ENCODE assay signal across 15 cellular contexts in genomic region chr16:61730997-61731396, GRCh38.
A peak's percentile ranks its signal among the peaks of the same experiment; 100 is the strongest.
DNase-seq lines count a peak whose midpoint lies in the region; FAIRE-seq and TF ChIP-seq lines count a peak whose summit lies in the region.
"Had no signal": no experiment of that assay in that cellular context is flagged by ENCODE, and none has a peak within 500 bp of the region (broad histone marks: within the 10 kb centered on the region; RNA-seq: fewer than 3 reads in every experiment).

No MANE protein-coding gene starts in this region.

- TF ChIP-seq POLR2A in H1 (IDR thresholded peaks at IDR 0.05; ENCODE audit: control extremely low read depth in 1 of 2, low read depth in 2 of 2, low read length in 2 of 2), result no peak

- H4K5ac ChIP-seq in H1 (ENCODE audit: insufficient read length, low read depth, low read length), result peak overlapping the region; percentile 60

- H3K9me3 ChIP-seq in HUES48 (ENCODE audit: control insufficient read depth, insufficient read depth, low read length) (no peaks in the 10 kb centered on the region), H1 (ENCODE audit: insufficient read depth in 2 of 2, low read depth in 1 of 2, low read length in 1 of 2) (no peaks in the 10 kb centered on the region), iPS-20b (ENCODE audit: insufficient read depth, low read depth, low read length) (no peaks in the 10 kb centered on the region), neuronal stem cell (replicated peaks in 1 of 2; ENCODE audit: control insufficient read depth in 2 of 2, insufficient read depth in 1 of 2, low read depth in 1 of 2, low read length in 2 of 2) (no peaks in the 10 kb centered on the region)
- H3K9me3 ChIP-seq: BE2C had no signal

- peak overlapping the region in 1 of 2 experiments; percentile 12; a peak in 1 of 4 replicates for H3K4me2 ChIP-seq in H1 (ENCODE audit: insufficient read depth in 1 of 2, low read depth in 2 of 2, low read length in 2 of 2)
- no peak overlapping the region for H3K4me2 ChIP-seq in neuronal stem cell (ENCODE audit: insufficient read depth, low read length, poor library complexity, severe bottlenecking)

- no peak overlapping the region for H4K91ac ChIP-seq in H1 (replicated peaks; ENCODE audit: insufficient read length, low read length)
- H4K91ac ChIP-seq in neuronal stem cell (ENCODE audit: low read depth, low read length, poor library complexity), result no peak overlapping the region

- H3K4me3 ChIP-seq in HUES48 (ENCODE audit: low read depth, low read length), result no peak overlapping the region
- H3K4me3 ChIP-seq in H1 (ENCODE audit: extremely low read depth in 1 of 4, insufficient read depth in 2 of 4, low read depth in 3 of 4, low read length in 4 of 4), result no peak overlapping the region; a peak in 1 of 8 replicates
- H3K4me3 ChIP-seq in iPS-20b (ENCODE audit: low read length), result no peak overlapping the region
- no peak overlapping the region for H3K4me3 ChIP-seq in neuronal stem cell (ENCODE audit: low read length in 2 of 2)

- DNase-seq in H1 (ENCODE audit: low read depth in 1 of 2, low spot score in 2 of 2) (peak in 1 of 2 experiments; percentile 9), neuronal stem cell (ENCODE audit: low spot score) (no peak), Kasumi-1 (lab: John Stamatoyannopoulos, UW) (no peak), NCI-H526 (lab: John Stamatoyannopoulos, UW) (no peak), glomerular visceral epithelial cell (ENCODE audit: extremely low spot score) (no peak)
- DNase-seq: BE2C; CD4-positive, alpha-beta memory T cell; DMS79 had no signal

- H3K23ac ChIP-seq in H1 (ENCODE audit: insufficient read length) (no peak overlapping the region), neuronal stem cell (ENCODE audit: low read depth, low read length, poor library complexity) (no peak overlapping the region)

- H3K9ac ChIP-seq in HUES48 (ENCODE audit: low read depth, low read length) (no peak overlapping the region), H1 (replicated peaks in 1 of 4; ENCODE audit: extremely low read depth in 1 of 4, low read depth in 3 of 4, low read length in 3 of 4) (0 out of 7 replicates have a peak overlapping the region, but pooled peaks of 1 of the 4 experiments have one; percentile 11), iPS-20b (ENCODE audit: low read depth, low read length) (peak overlapping the region; percentile 2; the same call in 1 of the 2 replicates), neuronal stem cell (ENCODE audit: low read depth, low read length, poor library complexity) (no peak overlapping the region)

- H2BK12ac ChIP-seq in H1 (ENCODE audit: low read depth, low read length), result no peak overlapping the region
- no peak overlapping the region for H2BK12ac ChIP-seq in neuronal stem cell (ENCODE audit: low read length)

- H2BK120ac ChIP-seq in H1 (replicated peaks; ENCODE audit: low read depth, low read length) (no peak overlapping the region), neuronal stem cell (ENCODE audit: low read depth, low read length) (no peak overlapping the region)

- H3K56ac ChIP-seq in H1 (replicated peaks; ENCODE audit: insufficient read length, low read depth, low read length), result no peak overlapping the region

- H2BK5ac ChIP-seq in H1 (ENCODE audit: low read depth, low read length), result no peak overlapping the region
- no peak overlapping the region for H2BK5ac ChIP-seq in neuronal stem cell (ENCODE audit: low read length)

- no peak for TF ChIP-seq RAD21 in H1 (IDR thresholded peaks at IDR 0.05 in 1 of 2, conservative IDR thresholded peaks at IDR 0.05 in 1 of 2; ENCODE audit: low read depth in 2 of 2, low read length in 2 of 2)

- no peak overlapping the region for H2AK5ac ChIP-seq in H1 (ENCODE audit: low read depth, low read length)
- H2AK5ac ChIP-seq in neuronal stem cell (ENCODE audit: low read depth, low read length), result no peak overlapping the region

- H3K4ac ChIP-seq in H1 (replicated peaks; ENCODE audit: insufficient read length, low read depth, low read length) (no peak overlapping the region), neuronal stem cell (ENCODE audit: low read length) (no peak overlapping the region)

- no peak for TF ChIP-seq EP300 in H1 (IDR thresholded peaks at IDR 0.05; ENCODE audit: borderline replicate concordance in 1 of 2, low read depth in 2 of 2, low read length in 2 of 2)

- H3K27me3 ChIP-seq in HUES48 (ENCODE audit: control insufficient read depth, insufficient read depth, low read length) (no peaks in the 10 kb centered on the region), H1 (replicated peaks in 1 of 4; ENCODE audit: control insufficient read depth in 3 of 4, extremely low read depth in 1 of 4, insufficient read depth in 3 of 4, low read length in 3 of 4) (no peaks in the 10 kb centered on the region), iPS-20b (ENCODE audit: insufficient read depth, low read length) (no peaks in the 10 kb centered on the region), neuronal stem cell (ENCODE audit: control insufficient read depth in 3 of 3, insufficient read depth in 3 of 3, low read depth in 1 of 3, low read length in 3 of 3) (no peaks in the 10 kb centered on the region)
- H3K27me3 ChIP-seq: BE2C had no signal

- H3K4me1 ChIP-seq in HUES48 (ENCODE audit: control insufficient read depth, insufficient read depth, low read length) (peaks cover 40% of the 10 kb centered on the region), H1 (replicated peaks in 1 of 4; ENCODE audit: control insufficient read depth in 3 of 4, insufficient read depth in 4 of 4, low read length in 3 of 4) (peaks cover 0 to 10% (median 2%) of the 10 kb centered on the region in 4 experiments; a peak in 1 of 7 replicates), iPS-20b (ENCODE audit: insufficient read depth, low read length) (peaks cover 16% of the 10 kb centered on the region; the same call in 1 of the 2 replicates), neuronal stem cell (ENCODE audit: control insufficient read depth in 2 of 2, insufficient read depth in 1 of 2, low read depth in 1 of 2, low read length in 2 of 2) (peaks cover 3 to 8% of the 10 kb centered on the region in 2 donors)
- H3K4me1 ChIP-seq: BE2C had no signal

- no peak overlapping the region for H2AFZ ChIP-seq in H1 (ENCODE audit: low read length)
- peak overlapping the region; percentile 31 for H2AFZ ChIP-seq in neuronal stem cell (ENCODE audit: low read length)

- no peak overlapping the region for H2BK20ac ChIP-seq in H1 (ENCODE audit: low read length)

- TF ChIP-seq CTCF in H1 (IDR thresholded peaks at IDR 0.05; ENCODE audit: control extremely low read depth in 1 of 3, insufficient read depth in 1 of 3, low read depth in 1 of 3, low read length in 3 of 3), result no peak

- peak; percentile 85 for FAIRE-seq in H1 (lab: Jason Lieb, UNC)
- FAIRE-seq: A204.1, G401.6, GM12892, H54 had no signal

- H3K23me2 ChIP-seq in H1 (ENCODE audit: low read depth, low read length), result no peaks in the 10 kb centered on the region

- WGBS in H1 (ENCODE audit: extremely low coverage in 1 of 2, insufficient coverage in 1 of 2, insufficient read length in 1 of 2, insufficient replicate concordance in 2 of 2, low coverage in 1 of 2, low lambda C conversion rate in 2 of 2, missing lambda C conversion rate in 1 of 2), 2 experiments, result 80% methylated on average over 1 of the region's 1 CpG; no CpG with 5 or more reads in 1 of the 2 experiments
- no CpG with 5 or more reads among the region's 1 CpG for WGBS in neuronal stem cell (ENCODE audit: extremely low coverage in 2 of 2, insufficient read length in 2 of 2, insufficient replicate concordance in 1 of 2), 2 donors

- H4K8ac ChIP-seq in H1 (ENCODE audit: extremely low read depth, insufficient read depth, low read length), result no peak overlapping the region
- H4K8ac ChIP-seq in neuronal stem cell (ENCODE audit: low read depth, low read length), result no peak overlapping the region

- H2BK15ac ChIP-seq in H1 (ENCODE audit: low read length), result no peak overlapping the region
- H2BK15ac ChIP-seq in neuronal stem cell (ENCODE audit: low read length), result no peak overlapping the region

- H3K36me3 ChIP-seq in HUES48 (ENCODE audit: control insufficient read depth, insufficient read depth, low read length) (no peaks in the 10 kb centered on the region), H1 (ENCODE audit: control insufficient read depth in 2 of 4, insufficient read depth in 4 of 4, low read length in 3 of 4) (no peaks in the 10 kb centered on the region), iPS-20b (ENCODE audit: insufficient read depth, low read depth, low read length) (no peaks in the 10 kb centered on the region), neuronal stem cell (replicated peaks in 1 of 2; ENCODE audit: control insufficient read depth in 2 of 2, insufficient read depth in 2 of 2, low read length in 2 of 2) (no peaks in the 10 kb centered on the region)
- H3K36me3 ChIP-seq: BE2C had no signal

- H3K79me2 ChIP-seq in H1 (ENCODE audit: control insufficient read depth in 1 of 2, insufficient read depth in 2 of 2, low read length in 2 of 2), result no peaks in the 10 kb centered on the region

- H3K79me1 ChIP-seq in H1 (ENCODE audit: low read depth, low read length) (no peaks in the 10 kb centered on the region), neuronal stem cell (ENCODE audit: low read depth, low read length) (no peaks in the 10 kb centered on the region)

- H4K20me1 ChIP-seq in H1 (replicated peaks in 1 of 2; ENCODE audit: control insufficient read depth in 1 of 2, insufficient read depth in 2 of 2, low read length in 2 of 2), result no peaks in the 10 kb centered on the region

- H3K27ac ChIP-seq in HUES48 (ENCODE audit: low read depth, low read length) (peak overlapping the region; percentile 43), H1 (ENCODE audit: low read depth, low read length) (0 out of 2 replicates have a peak overlapping the region, but pooled peaks have one; percentile 5), iPS-20b (ENCODE audit: low read length) (no peak overlapping the region), neuronal stem cell (replicated peaks; ENCODE audit: low read length) (no peak overlapping the region)
- H3K27ac ChIP-seq: C4-2B had no signal

- POLR2A ChIA-PET in H1 (lab: Charles Lee; ENCODE audit: partially characterized antibody), result no interaction called here

- no peak overlapping the region for H3K18ac ChIP-seq in H1 (ENCODE audit: extremely low read depth, low read length)
- H3K18ac ChIP-seq in neuronal stem cell (ENCODE audit: low read length), result no peak overlapping the region

- H3K14ac ChIP-seq in H1 (ENCODE audit: insufficient read length) (no peak overlapping the region), neuronal stem cell (ENCODE audit: low read length) (no peak overlapping the region)

- CTCF ChIA-PET in H1 (lab: Charles Lee; ENCODE audit: partially characterized antibody), result no interaction called here

TF ChIP-seq in H1, 55 proteins besides CTCF, POLR2A, EP300 and RAD21:
- no peak for TF ChIP-seq POU5F1 (IDR thresholded peaks at IDR 0.05; ENCODE audit: low read depth, low read length)
- TF ChIP-seq KDM5A (IDR thresholded peaks at IDR 0.05; ENCODE audit: low read length), result no peak
TF ChIP-seq in H1: peak in this region for 0.

Comparison
In these comparisons a context has a peak if more than half of its experiments do, and no peak if none do; other contexts are left out.
1. H3K27ac ChIP-seq: peak in HUES48 (single experiment) and H1 (single experiment); none in iPS-20b (single experiment) and neuronal stem cell (single experiment).